ENCODE assay signal across 17 cellular contexts in the genomic region with DNA sequence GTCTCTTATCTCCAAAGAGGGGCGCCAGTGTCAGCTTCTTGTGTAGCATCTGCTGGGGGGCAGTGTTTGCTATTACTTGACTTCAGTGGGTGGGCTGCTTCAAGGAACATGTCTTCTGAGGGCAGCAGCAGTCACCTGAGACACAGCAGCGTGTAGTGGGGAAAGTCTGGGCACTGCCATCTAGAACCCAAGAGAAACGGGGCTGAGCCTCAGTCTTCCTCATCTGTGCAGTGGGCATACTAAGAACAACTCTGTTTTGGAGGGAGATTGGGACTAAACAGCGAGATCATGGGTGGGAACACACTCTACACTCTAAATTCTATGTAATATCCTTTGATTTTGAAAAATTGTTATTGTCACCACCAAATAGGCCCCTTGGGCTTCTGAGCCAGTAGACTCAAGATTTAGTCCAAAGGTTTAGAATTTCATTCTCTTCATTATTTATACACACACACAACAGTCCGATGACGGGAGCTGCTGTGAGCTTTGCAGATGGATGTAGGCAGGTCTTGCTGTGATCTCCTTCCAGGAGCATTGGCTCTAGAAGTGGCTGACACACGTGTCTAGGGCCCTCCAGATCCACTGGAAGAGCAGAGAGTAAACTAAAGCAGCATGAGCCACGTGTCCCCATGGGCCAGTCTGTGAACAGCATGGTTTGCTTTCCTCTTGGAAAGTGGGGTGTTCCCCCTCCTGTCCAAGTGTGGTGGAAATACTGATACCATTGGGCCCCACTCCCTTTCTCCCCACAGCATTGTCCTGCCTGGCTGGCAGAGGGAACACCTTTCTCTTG.
"Had no signal": no experiment of that assay in that cellular context is flagged by ENCODE, and none has a peak within 500 bp of the region (broad histone marks: within the 10 kb centered on the region; RNA-seq: fewer than 3 reads in every experiment).

No MANE protein-coding gene starts in this region.

- H3K27ac Mint-ChIP-seq: activated naive CD4-positive, alpha-beta T cell treated with anti-CD3 and anti-CD28 coated beads, Interleukin-2, amount 10 ng/mL, durations not matched to agents 7 days and 5 days; activated T-helper 2 cell treated with anti-CD3 and anti-CD28 coated beads, Interferon-gamma antibody, Interleukin-2, Interleukin-4, amounts not matched to agents 10 μg/mL and 5 μg/mL and 100 μg/mL, durations not matched to agents 14 hours and 24 hours and 36 hours; nephron progenitor cell; stimulated activated naive CD8-positive, alpha-beta T cell treated with anti-CD3 and anti-CD28 coated beads, Interleukin-15, Interleukin-2, amounts not matched to agents 100 ng/mL and 50 ng/mL, for 24 hours had no signal

- H3K4me3 Mint-ChIP-seq: activated naive CD4-positive, alpha-beta T cell treated with anti-CD3 and anti-CD28 coated beads, Interleukin-2, amount 10 ng/mL, durations not matched to agents 7 days and 5 days; brain; nephron progenitor cell; stimulated activated naive CD8-positive, alpha-beta T cell treated with anti-CD3 and anti-CD28 coated beads, Interleukin-15, Interleukin-2, amounts not matched to agents 100 ng/mL and 50 ng/mL, for 24 hours had no signal

- H3K4me1 ChIP-seq: parathyroid adenoma had no signal

- H3K9me3 ChIP-seq: adrenal gland, thoracic aorta had no signal

- FAIRE-seq: endometrium had no signal

- H3K4me3 ChIP-seq: adrenal gland, thoracic aorta had no signal

- H3K27ac ChIP-seq: adrenal gland, parathyroid adenoma, thoracic aorta had no signal

- H3K27me3 ChIP-seq: adrenal gland had no signal

- H3K27me3 Mint-ChIP-seq: brain; stimulated activated naive CD8-positive, alpha-beta T cell treated with anti-CD3 and anti-CD28 coated beads, Interleukin-15, Interleukin-2, amounts not matched to agents 100 ng/mL and 50 ng/mL, for 24 hours had no signal

- H3K9ac ChIP-seq: parathyroid adenoma had no signal

- H2AFZ ChIP-seq: parathyroid adenoma had no signal

- H3K79me2 ChIP-seq: parathyroid adenoma had no signal

- H3K36me3 Mint-ChIP-seq: activated naive CD4-positive, alpha-beta T cell treated with anti-CD3 and anti-CD28 coated beads, Interleukin-2, amount 10 ng/mL, durations not matched to agents 7 days and 5 days; brain had no signal

- DNase-seq: activated CD4-positive, alpha-beta T cell treated with anti-CD3 and anti-CD28 coated beads, Interleukin-2, amount 50 U/mL, for 1 hour; activated naive CD4-positive, alpha-beta T cell treated with anti-CD3 and anti-CD28 coated beads, Interleukin-2, amount 10 ng/mL, durations not matched to agents 7 days and 5 days; adrenal gland; cerebellar nuclear complex; dermis blood vessel endothelial cell; glutamatergic neuron; left colon; nephron progenitor cell; stimulated activated CD4-positive, alpha-beta T cell treated with anti-CD3 and anti-CD28 coated beads, Interleukin-4, amount 100 ng/mL, for 1 hour; stimulated activated CD8-positive, alpha-beta memory T cell treated with anti-CD3 and anti-CD28 coated beads, Interleukin-4, amount 100 ng/mL, for 48 hours had no signal

- H3K36me3 ChIP-seq: adrenal gland, thoracic aorta had no signal

- ATAC-seq: esophagus mucosa, left colon had no signal

- H3K9me3 Mint-ChIP-seq: activated naive CD4-positive, alpha-beta T cell treated with anti-CD3 and anti-CD28 coated beads, Interleukin-2, amount 10 ng/mL, durations not matched to agents 7 days and 5 days; activated T-helper 2 cell treated with anti-CD3 and anti-CD28 coated beads, Interferon-gamma antibody, Interleukin-2, Interleukin-4, amounts not matched to agents 10 μg/mL and 5 μg/mL and 100 μg/mL, durations not matched to agents 14 hours and 24 hours and 36 hours; brain; nephron progenitor cell; stimulated activated naive CD8-positive, alpha-beta T cell treated with anti-CD3 and anti-CD28 coated beads, Interleukin-15, Interleukin-2, amounts not matched to agents 100 ng/mL and 50 ng/mL, for 24 hours had no signal
